8 cellular contexts compared by ENCODE assay signal in the genomic region with DNA sequence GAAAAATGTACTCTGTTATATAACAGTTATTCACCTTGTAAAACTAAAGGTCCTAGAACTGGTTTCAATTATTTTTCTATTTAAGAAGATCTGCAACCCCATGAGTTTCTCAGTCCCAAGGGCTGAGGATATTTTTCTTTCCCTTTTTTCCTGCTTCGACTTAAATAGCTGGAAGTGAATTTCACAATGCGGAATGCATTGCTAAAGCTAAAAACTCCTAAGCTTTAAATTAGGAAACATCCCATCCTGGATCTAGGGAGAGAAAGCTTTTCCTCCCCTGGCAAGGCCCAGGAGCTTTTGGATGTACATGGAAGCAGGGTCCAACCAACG. TPM values are rescaled to one million over a fixed set of nuclear protein-coding genes. Genes with fewer than 3 reads are reported as not detected.
DNase-seq lines count a peak whose midpoint lies in the region; ATAC-seq and TF ChIP-seq lines count a peak whose summit lies in the region.

No MANE protein-coding gene starts in this region.

- H3K27ac ChIP-seq in ACC112 (ENCODE audit: low read depth, low read length): peak overlapping the region; percentile 91

- ATAC-seq in natural killer cell (no peak), GM21515 (IDR thresholded peaks at IDR 0.05; ENCODE audit: unreplicated experiment) (no peak), HG02588 (IDR thresholded peaks at IDR 0.05; ENCODE audit: unreplicated experiment) (no peak), HG02938 (IDR thresholded peaks at IDR 0.05; ENCODE audit: unreplicated experiment) (no peak)

- H3K4me1 ChIP-seq in ACC112 (ENCODE audit: control insufficient read depth, insufficient read depth, low read length, unreplicated experiment): peaks cover 48% of the 10 kb centered on the region

- H3K27me3 ChIP-seq in ACC112 (ENCODE audit: insufficient read depth, low read length): no peaks in the 10 kb centered on the region
- H3K27me3 ChIP-seq in MG63: no peaks in the 10 kb centered on the region

- H3K9me3 Mint-ChIP-seq in endothelial cell (ENCODE audit: unreplicated experiment): no peaks in the 10 kb centered on the region
- H3K9me3 Mint-ChIP-seq in natural killer cell: no peaks in the 10 kb centered on the region

- H3K79me2 ChIP-seq in ACC112 (ENCODE audit: control insufficient read depth, insufficient read depth, low read length, unreplicated experiment): peaks cover 41% of the 10 kb centered on the region

- no peaks in the 10 kb centered on the region for H3K27me3 Mint-ChIP-seq in endothelial cell (ENCODE audit: unreplicated experiment)
- H3K27me3 Mint-ChIP-seq in natural killer cell (ENCODE audit: low read depth in 2 of 2): peaks cover 11 to 14% of the 10 kb centered on the region in 2 donors

- TF ChIP-seq CTCF in endothelial cell (IDR thresholded peaks at IDR 0.05; ENCODE audit: unreplicated experiment) (no peak), natural killer cell (IDR thresholded peaks at IDR 0.05) (no peak)

- H3K9me3 ChIP-seq in MG63: no peaks in the 10 kb centered on the region

- H3K4me1 Mint-ChIP-seq in endothelial cell (ENCODE audit: unreplicated experiment) (peaks cover 39% of the 10 kb centered on the region), natural killer cell (peaks cover 8% of the 10 kb centered on the region in 2 donors)

- H3K4me3 Mint-ChIP-seq in endothelial cell (ENCODE audit: unreplicated experiment) (peak overlapping the region; percentile 56), natural killer cell (peak overlapping the region; percentile 80)

- H3K4me3 ChIP-seq in ACC112 (ENCODE audit: low read depth, low read length) (peak overlapping the region; percentile 96), MG63 (peak overlapping the region; percentile 48)

- intact Hi-C loops in natural killer cell (cut with micrococcal nuclease): no loop called here

- peak overlapping the region; percentile 94 for H2AFZ ChIP-seq in ACC112 (ENCODE audit: low read length, unreplicated experiment)

- H3K27ac Mint-ChIP-seq in endothelial cell (ENCODE audit: unreplicated experiment) (peak overlapping the region; percentile 84), natural killer cell (no peak overlapping the region)

- DNase-seq in MG63: no peak
- no peak for DNase-seq in endothelial cell (ENCODE audit: low spot score)
- DNase-seq in natural killer cell: no peak
- no peak for DNase-seq in C1 segment of cervical spinal cord (lab: John Stamatoyannopoulos, UW)

- H3K36me3 ChIP-seq in ACC112 (ENCODE audit: insufficient read depth, low read length) (no peaks in the 10 kb centered on the region), MG63 (no peaks in the 10 kb centered on the region)

- H3K36me3 Mint-ChIP-seq in endothelial cell (ENCODE audit: low read depth, unreplicated experiment) (no peaks in the 10 kb centered on the region), natural killer cell (no peaks in the 10 kb centered on the region)

RNA-seq across cellular contexts. Expression of gene RFX8, which starts 1.4 kb away (rescaled TPM):
- not detected in 2 replicates for total RNA-seq in MG63 (2014; rRNA removed; shearing (Covaris generic); ENCODE audit: low replicate concordance)
- total RNA-seq in endothelial cell (ENCODE audit: unreplicated experiment) (5.0 TPM), natural killer cell (under 1 TPM in 1 of 3 donors, not detected in 2; 0.68 TPM)
